In the genomic region with DNA sequence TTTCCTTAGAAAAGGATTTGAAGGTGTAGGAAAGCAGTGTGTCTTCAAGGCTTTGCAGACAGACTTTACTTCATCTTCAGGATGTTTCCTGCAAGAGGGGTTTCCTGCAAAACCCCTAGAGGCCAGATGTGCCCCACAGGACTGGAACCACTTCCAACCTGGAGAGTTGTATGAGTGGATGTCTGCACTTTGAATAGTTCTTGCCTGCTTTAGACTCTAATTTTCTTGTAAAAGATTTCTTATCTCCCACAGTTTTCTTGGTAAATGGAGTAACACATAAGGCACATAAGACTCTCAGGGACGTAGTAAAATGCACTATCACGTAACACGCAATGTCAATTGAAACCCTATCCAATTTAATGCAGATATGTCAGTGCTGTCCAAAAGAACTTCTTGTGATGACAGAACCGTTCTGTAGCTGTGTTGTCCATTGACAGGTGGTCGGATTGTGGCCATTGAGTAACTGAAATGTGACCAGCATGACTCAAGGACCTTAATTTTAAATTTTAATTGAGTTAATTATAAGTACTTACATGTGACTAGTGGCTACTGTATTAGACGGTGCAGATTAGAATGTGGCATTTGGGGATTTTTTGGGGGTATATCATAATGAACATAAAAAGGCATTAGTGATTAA, we compare ENCODE assay signal across 1 cellular context.
TF ChIP-seq lines count a peak whose summit lies in the region.

No MANE protein-coding gene starts in this region.

TF ChIP-seq in H1, 55 proteins besides CTCF, POLR2A, EP300 and RAD21 (continued from another document):
- no peak for TF ChIP-seq POLR2AphosphoS5 (IDR thresholded peaks at IDR 0.05; ENCODE audit: low read depth, low read length)
